1 cellular context compared by ENCODE assay signal in genomic region chr19:43662487-43662886, GRCh38.
TF ChIP-seq lines count a peak whose summit lies in the region.

No MANE protein-coding gene starts in this region.

TF ChIP-seq in GM23338, 12 proteins besides CTCF, POLR2A, EP300 and RAD21 (continued from another document):
- TF ChIP-seq ZNF462 (CRISPR knock-in tag; IDR thresholded peaks at IDR 0.05) = no peak
- TF ChIP-seq JUNB (IDR thresholded peaks at IDR 0.05; ENCODE audit: unreplicated experiment) = no peak
- no peak for TF ChIP-seq NANOG (IDR thresholded peaks at IDR 0.05; ENCODE audit: borderline replicate concordance)
- TF ChIP-seq ZNF114 (CRISPR knock-in tag; IDR thresholded peaks at IDR 0.05) = no peak
- TF ChIP-seq REST (IDR thresholded peaks at IDR 0.05; ENCODE audit: unreplicated experiment) = no peak
- TF ChIP-seq CREB1 (CRISPR knock-in tag; IDR thresholded peaks at IDR 0.05; ENCODE audit: low read depth) = no peak
- TF ChIP-seq POLR2AphosphoS5 (IDR thresholded peaks at IDR 0.05; ENCODE audit: low read depth) = no peak
- TF ChIP-seq ZNF331 (CRISPR knock-in tag; IDR thresholded peaks at IDR 0.05; ENCODE audit: low read depth) = no peak
- TF ChIP-seq EZH2 (IDR thresholded peaks at IDR 0.05; ENCODE audit: low read depth, unreplicated experiment) = no peak
- no peak for TF ChIP-seq EZH2phosphoT487 (IDR thresholded peaks at IDR 0.05; ENCODE audit: unreplicated experiment)
